In genomic region chr3:46378426-46378942, GRCh38 we compare ENCODE assay signal across 7 cellular contexts. TPM values are rescaled to one million over a fixed set of nuclear protein-coding genes. Genes with fewer than 3 reads are reported as not detected.
DNase-seq lines count a peak whose midpoint lies in the region; ATAC-seq and TF ChIP-seq lines count a peak whose summit lies in the region.

No MANE protein-coding gene starts in this region.

- H3K27me3 ChIP-seq in OCI-LY3 (ENCODE audit: low read depth, low read length) (peaks cover 40% of the 10 kb centered on the region), neutrophil (peaks cover 5% of the 10 kb centered on the region), transverse colon (no peaks in the 10 kb centered on the region)

- intact Hi-C loops in transverse colon (cut with DNase I; ENCODE audit: low total_unique reads), result no loop called here

- no peak for TF ChIP-seq EP300 in transverse colon (IDR thresholded peaks at IDR 0.05; ENCODE audit: low read depth)

- H3K9me3 Mint-ChIP-seq in activated T-cell treated with anti-CD3 and anti-CD28 coated beads, Interleukin-2, amount 50 U/mL, for 4 hours, result no peaks in the 10 kb centered on the region

- H3K79me2 ChIP-seq in OCI-LY3 (ENCODE audit: low read length), result no peaks in the 10 kb centered on the region

- H3K4me1 ChIP-seq in OCI-LY3 (ENCODE audit: low read length) (peaks cover 26% of the 10 kb centered on the region), neutrophil (ENCODE audit: control insufficient read depth in 1 of 2, insufficient read depth in 1 of 2, low read depth in 1 of 2, low read length in 1 of 2) (no peaks in the 10 kb centered on the region), transverse colon (peaks cover 0 to 22% (median 8%) of the 10 kb centered on the region in 4 donors)

- H3K4me2 ChIP-seq in OCI-LY3 (ENCODE audit: low read length), result peak overlapping the region; percentile 42

- H3K36me3 ChIP-seq in OCI-LY3 (replicated peaks; ENCODE audit: low read depth, low read length), result no peaks in the 10 kb centered on the region
- no peaks in the 10 kb centered on the region for H3K36me3 ChIP-seq in neutrophil
- H3K36me3 ChIP-seq in transverse colon, result no peaks in the 10 kb centered on the region

- WGBS in transverse colon (ENCODE audit: low coverage in 1 of 2), 2 donors, result 53 to 100% methylated on average over 1 to 8 of the region's 8 CpGs

- H3K4me1 Mint-ChIP-seq in activated T-cell treated with anti-CD3 and anti-CD28 coated beads, Interleukin-2, amount 50 U/mL, for 4 hours (ENCODE audit: low read depth), result peaks cover 46% of the 10 kb centered on the region

- TF ChIP-seq CTCF in GM13976 (IDR thresholded peaks at IDR 0.05; ENCODE audit: borderline replicate concordance, control extremely low read depth, extremely low read depth, insufficient read depth, missing control alignments) (peak; percentile 68), OCI-LY3 (IDR thresholded peaks at IDR 0.05; ENCODE audit: low read depth, low read length) (peak; percentile 98), fibroblast of mammary gland (conservative IDR thresholded peaks at IDR 0.05; ENCODE audit: control insufficient read depth, insufficient read depth, low read depth, low read length) (peak; percentile 72), neutrophil (IDR thresholded peaks at IDR 0.05) (peak; percentile 58), transverse colon (IDR thresholded peaks at IDR 0.05) (peak; percentile 46 to 61 (median 58))

- H3K9ac ChIP-seq in OCI-LY3 (ENCODE audit: low read length), result no peak overlapping the region

- H3K36me3 Mint-ChIP-seq in activated T-cell treated with anti-CD3 and anti-CD28 coated beads, Interleukin-2, amount 50 U/mL, for 4 hours (ENCODE audit: insufficient read depth), result no peaks in the 10 kb centered on the region

- TF ChIP-seq POLR2A in transverse colon (IDR thresholded peaks at IDR 0.05), result no peak

- no peaks in the 10 kb centered on the region for H3K27me3 Mint-ChIP-seq in activated T-cell treated with anti-CD3 and anti-CD28 coated beads, Interleukin-2, amount 50 U/mL, for 4 hours (ENCODE audit: low read depth)

- H3K27ac ChIP-seq in OCI-LY3 (ENCODE audit: low read length), result no peak overlapping the region
- no peak overlapping the region for H3K27ac ChIP-seq in neutrophil
- no peak overlapping the region for H3K27ac ChIP-seq in transverse colon

- H2AFZ ChIP-seq in OCI-LY3 (ENCODE audit: low read depth, low read length), result no peak overlapping the region

- no peak overlapping the region for H3K4me3 ChIP-seq in OCI-LY3 (ENCODE audit: low read length)
- H3K4me3 ChIP-seq in fibroblast of mammary gland (ENCODE audit: control insufficient read depth, low read depth, low read length), result no peak overlapping the region
- H3K4me3 ChIP-seq in neutrophil (ENCODE audit: low read depth in 1 of 2, low read length in 1 of 2), result no peak overlapping the region
- H3K4me3 ChIP-seq in transverse colon, result no peak overlapping the region

- no peaks in the 10 kb centered on the region; the same call in 1 of the 2 replicates for H4K20me1 ChIP-seq in OCI-LY3 (ENCODE audit: insufficient read depth, low read length)

- peak in 1 of 2 donors; percentile 50 for ATAC-seq in activated T-cell treated with anti-CD3 and anti-CD28 coated beads, Interleukin-2, amount 50 U/mL, for 4 hours

- in situ Hi-C loops in GM13976 (cut with MboI; ENCODE audit: low sequenced_read_pairs, unreplicated experiment) (loop anchor here (10.0 kb wide), 2 partner anchors 294 to 434 kb away; partner anchors contain the start of gene CXCR6), transverse colon (cut with MboI; ENCODE audit: low pct_ligation_motif_present in 1 of 4, low pct_unique_long_range_greater_than_20kb in 1 of 4, low sequenced_read_pairs in 3 of 4) (loop anchor here in 2 of 4 donors (10.0 to 25.0 kb wide), 2 partner anchors 294 to 441 kb away; partner anchors contain the start of gene CXCR6 (in 1 of the 2))

- peak; percentile 59 for DNase-seq in GM13976 (ENCODE audit: low spot score)
- peak; percentile 53 for DNase-seq in activated T-cell treated with anti-CD3 and anti-CD28 coated beads, Interleukin-2, amount 50 U/mL, for 4 hours
- DNase-seq in fibroblast of mammary gland (ENCODE audit: low read depth), result peak; percentile 57
- peak; percentile 76 for DNase-seq in transverse colon
- DNase-seq in DMS153 (lab: John Stamatoyannopoulos, UW), result no peak

- H3K9me3 ChIP-seq in OCI-LY3 (ENCODE audit: insufficient read depth, low read length) (no peaks in the 10 kb centered on the region), neutrophil (no peaks in the 10 kb centered on the region), transverse colon (no peaks in the 10 kb centered on the region)

- no peak overlapping the region for H3K4me3 Mint-ChIP-seq in activated T-cell treated with anti-CD3 and anti-CD28 coated beads, Interleukin-2, amount 50 U/mL, for 4 hours

RNA-seq across cellular contexts. Expression of gene CCR5, which starts 7.7 kb away (rescaled TPM):
- 1 to 10 TPM; 1.2 to 7.2 (median 2.2) TPM for total RNA-seq in activated T-cell treated with anti-CD3 and anti-CD28 coated beads, Interleukin-2, amount 50 U/mL, for 4 hours
- total RNA-seq in transverse colon, result 1 to 10 TPM in 3 of 4 donors, not detected in 1; 1.1 to 3.7 (median 1.4) TPM

RNA-seq across cellular contexts. Expression of gene CCR2, which starts 24.6 kb away (rescaled TPM):
- total RNA-seq in activated T-cell treated with anti-CD3 and anti-CD28 coated beads, Interleukin-2, amount 50 U/mL, for 4 hours, result 1 to 10 TPM in 1 of 3 donors, under 1 TPM in 2; 0.18 to 1.4 (median 0.41) TPM
- 1 to 10 TPM in 2 of 4 donors, not detected in 2; 1.8 to 4.6 TPM for total RNA-seq in transverse colon

RNA-seq across cellular contexts. Expression of gene CCRL2, which starts 28.6 kb away (rescaled TPM):
- 1 to 10 TPM in 1 of 3 donors, under 1 TPM in 2; 0.43 to 1.3 (median 0.76) TPM for total RNA-seq in activated T-cell treated with anti-CD3 and anti-CD28 coated beads, Interleukin-2, amount 50 U/mL, for 4 hours
- total RNA-seq in transverse colon, result 10 to 100 TPM in 2 of 4 donors, 1 to 10 TPM in 2; 2.6 to 13.9 (median 9.8) TPM
